21 cellular contexts compared by ENCODE assay signal in the genomic region with DNA sequence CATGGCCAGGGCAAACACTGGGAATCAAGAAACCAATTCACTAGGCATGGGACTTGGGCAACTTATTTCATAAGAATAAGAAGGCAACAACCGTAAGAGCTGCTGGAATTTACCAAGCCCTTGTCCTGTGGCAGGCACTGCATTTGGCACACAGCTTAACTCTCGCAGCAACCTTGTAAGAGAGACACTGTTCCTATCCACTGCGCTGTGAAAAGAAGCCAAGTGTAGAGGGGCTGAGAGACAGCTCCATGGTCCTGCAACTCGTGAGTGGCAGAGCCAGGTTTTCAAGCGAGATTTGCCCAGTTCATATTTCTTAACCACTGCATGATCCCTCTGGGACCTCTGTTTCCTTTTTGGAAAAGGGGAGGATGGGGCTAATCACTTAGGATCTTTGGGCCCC.
A peak's percentile ranks its signal among the peaks of the same experiment; 100 is the strongest.
DNase-seq lines count a peak whose midpoint lies in the region; TF ChIP-seq lines count a peak whose summit lies in the region.
"Had no signal": no experiment of that assay in that cellular context is flagged by ENCODE, and none has a peak within 500 bp of the region (broad histone marks: within the 10 kb centered on the region; RNA-seq: fewer than 3 reads in every experiment).

No MANE protein-coding gene starts in this region.

- TF ChIP-seq CTCF in fibroblast of pulmonary artery (IDR thresholded peaks at IDR 0.05; ENCODE audit: low read length, missing control alignments) (no peak), osteocyte (IDR thresholded peaks at IDR 0.05) (no peak), Peyer's patch (IDR thresholded peaks at IDR 0.05) (no peak)

- H3K27ac Mint-ChIP-seq in osteocyte (ENCODE audit: unreplicated experiment): peak overlapping the region; percentile 97
- H3K27ac Mint-ChIP-seq in activated naive CD4-positive, alpha-beta T cell treated with anti-CD3 and anti-CD28 coated beads, Interleukin-2, amount 10 ng/mL, durations not matched to agents 7 days and 5 days: no peak overlapping the region
- H3K27ac Mint-ChIP-seq: activated naive CD4-positive, alpha-beta T cell treated with anti-CD3 and anti-CD28 coated beads, Interleukin-2, amount 50 U/mL, for 24 hours; naive B cell had no signal

- peaks cover 0 to 14% (median 0%) of the 10 kb centered on the region in 11 experiments; a peak in 4 of 22 replicates for H3K36me3 ChIP-seq in BLaER1 treated with 17β-estradiol and CSF1 and Interleukin-3, amounts not matched to agents 10 nM and 100 nM
- H3K36me3 ChIP-seq in Peyer's patch: no peaks in the 10 kb centered on the region
- H3K36me3 ChIP-seq: breast epithelium, HAP-1, uterus had no signal

- H3K27me3 Mint-ChIP-seq in osteocyte (ENCODE audit: unreplicated experiment): no peaks in the 10 kb centered on the region
- H3K27me3 Mint-ChIP-seq in activated naive CD4-positive, alpha-beta T cell treated with anti-CD3 and anti-CD28 coated beads, Interleukin-2, amount 10 ng/mL, durations not matched to agents 7 days and 5 days: peaks cover 3% of the 10 kb centered on the region
- H3K27me3 Mint-ChIP-seq: activated naive CD4-positive, alpha-beta T cell treated with anti-CD3 and anti-CD28 coated beads, Interleukin-2, amount 50 U/mL, for 24 hours had no signal

- H3K9me3 ChIP-seq in BLaER1 treated with 17β-estradiol and CSF1 and Interleukin-3, amounts not matched to agents 10 nM and 100 nM (replicated peaks in 1 of 11): peaks cover 0 to 9% (median 0%) of the 10 kb centered on the region in 11 experiments; a peak in 2 of 22 replicates
- no peaks in the 10 kb centered on the region for H3K9me3 ChIP-seq in Peyer's patch
- H3K9me3 ChIP-seq: breast epithelium, HAP-1, SK-N-SH, uterus had no signal

- no peaks in the 10 kb centered on the region for H4K20me1 ChIP-seq in BLaER1 treated with 17β-estradiol and CSF1 and Interleukin-3, amounts not matched to agents 10 nM and 100 nM

- H3K4me1 Mint-ChIP-seq in osteocyte (ENCODE audit: unreplicated experiment): peaks cover 73% of the 10 kb centered on the region
- no peaks in the 10 kb centered on the region for H3K4me1 Mint-ChIP-seq in activated naive CD4-positive, alpha-beta T cell treated with anti-CD3 and anti-CD28 coated beads, Interleukin-2, amount 10 ng/mL, durations not matched to agents 7 days and 5 days
- H3K4me1 Mint-ChIP-seq: activated naive CD4-positive, alpha-beta T cell treated with anti-CD3 and anti-CD28 coated beads, Interleukin-2, amount 50 U/mL, for 24 hours; naive B cell had no signal

- peak overlapping the region in 1 of 11 experiments; percentile 8; a peak in 1 of 22 replicates for H3K9ac ChIP-seq in BLaER1 treated with 17β-estradiol and CSF1 and Interleukin-3, amounts not matched to agents 10 nM and 100 nM
- H3K9ac ChIP-seq: SK-N-SH had no signal

- peaks cover 23 to 72% (median 52%) of the 10 kb centered on the region in 10 experiments for H3K4me1 ChIP-seq in BLaER1 treated with 17β-estradiol and CSF1 and Interleukin-3, amounts not matched to agents 10 nM and 100 nM
- no peaks in the 10 kb centered on the region for H3K4me1 ChIP-seq in Peyer's patch
- H3K4me1 ChIP-seq: breast epithelium, HAP-1, uterus had no signal

- H3K36me3 Mint-ChIP-seq in osteocyte (ENCODE audit: unreplicated experiment): no peaks in the 10 kb centered on the region
- no peaks in the 10 kb centered on the region for H3K36me3 Mint-ChIP-seq in activated naive CD4-positive, alpha-beta T cell treated with anti-CD3 and anti-CD28 coated beads, Interleukin-2, amount 10 ng/mL, durations not matched to agents 7 days and 5 days
- H3K36me3 Mint-ChIP-seq: activated naive CD4-positive, alpha-beta T cell treated with anti-CD3 and anti-CD28 coated beads, Interleukin-2, amount 50 U/mL, for 24 hours; naive B cell had no signal

- H3K27ac ChIP-seq in BLaER1 treated with 17β-estradiol and CSF1 and Interleukin-3, amounts not matched to agents 10 nM and 100 nM: peak overlapping the region in 8 of 11 experiments; percentile 9 to 43 (median 34); a peak in 11 of 22 replicates
- H3K27ac ChIP-seq in substantia nigra (ENCODE audit: low read depth, low read length, poor library complexity, severe bottlenecking) (no peak overlapping the region), Peyer's patch (no peak overlapping the region)
- H3K27ac ChIP-seq: breast epithelium, uterus had no signal

- H3K4me2 ChIP-seq in BLaER1 treated with 17β-estradiol and CSF1 and Interleukin-3, amounts not matched to agents 10 nM and 100 nM: peak overlapping the region; percentile 58 to 87 (median 73)
- H3K4me2 ChIP-seq: SK-N-SH had no signal

- H3K4me3 Mint-ChIP-seq in osteocyte (ENCODE audit: unreplicated experiment): no peak overlapping the region
- no peak overlapping the region for H3K4me3 Mint-ChIP-seq in activated naive CD4-positive, alpha-beta T cell treated with anti-CD3 and anti-CD28 coated beads, Interleukin-2, amount 10 ng/mL, durations not matched to agents 7 days and 5 days
- H3K4me3 Mint-ChIP-seq: activated naive CD4-positive, alpha-beta T cell treated with anti-CD3 and anti-CD28 coated beads, Interleukin-2, amount 50 U/mL, for 24 hours; naive B cell had no signal

- H3K9me3 Mint-ChIP-seq in osteocyte (ENCODE audit: unreplicated experiment): peaks cover 3% of the 10 kb centered on the region
- H3K9me3 Mint-ChIP-seq in activated naive CD4-positive, alpha-beta T cell treated with anti-CD3 and anti-CD28 coated beads, Interleukin-2, amount 10 ng/mL, durations not matched to agents 7 days and 5 days: no peaks in the 10 kb centered on the region
- H3K9me3 Mint-ChIP-seq: activated naive CD4-positive, alpha-beta T cell treated with anti-CD3 and anti-CD28 coated beads, Interleukin-2, amount 50 U/mL, for 24 hours had no signal

- no peak for TF ChIP-seq POLR2A in Peyer's patch (IDR thresholded peaks at IDR 0.05)

- no peaks in the 10 kb centered on the region for H3K27me3 ChIP-seq in BLaER1 treated with 17β-estradiol and CSF1 and Interleukin-3, amounts not matched to agents 10 nM and 100 nM
- H3K27me3 ChIP-seq in Peyer's patch: no peaks in the 10 kb centered on the region
- H3K27me3 ChIP-seq: breast epithelium, uterus had no signal

- CTCF ChIA-PET in activated naive CD4-positive, alpha-beta T cell treated with anti-CD3 and anti-CD28 coated beads, Interleukin-2, amount 10 ng/mL, durations not matched to agents 7 days and 5 days (lab: Charles Lee): no interaction called here

- DNase-seq in RPMI7951 (ENCODE audit: low read depth) (peak; percentile 47), fibroblast of pulmonary artery (ENCODE audit: low read depth) (peak; percentile 39), osteocyte (ENCODE audit: extremely low spot score, unreplicated experiment) (no peak), substantia nigra (lab: John Stamatoyannopoulos, UW) (no peak), CD1c-positive myeloid dendritic cell (ENCODE audit: extremely low spot score) (no peak), Peyer's patch (no peak)
- DNase-seq in activated naive CD4-positive, alpha-beta T cell treated with anti-CD3 and anti-CD28 coated beads, Interleukin-2, amount 10 ng/mL, durations not matched to agents 7 days and 5 days: no peak
- DNase-seq: activated CD4-positive, alpha-beta T cell treated with anti-CD3 and anti-CD28 coated beads for 48 hours; Caco-2; GF-D8; naive B cell; NCI-H2029 treated with DMSO at 0.1 percent for 48 hours; NCI-H510A; posterior cingulate gyrus; SK-N-SH; stimulated activated naive CD8-positive, alpha-beta T cell treated with anti-CD3 and anti-CD28 coated beads, Interleukin-15, Interleukin-2, amounts not matched to agents 100 U/mL and 50 U/mL, for 24 hours; uterus had no signal

- H3K4me3 ChIP-seq in BLaER1 treated with 17β-estradiol and CSF1 and Interleukin-3, amounts not matched to agents 10 nM and 100 nM: peak overlapping the region in 1 of 10 experiments; percentile 17; a peak in 1 of 20 replicates
- H3K4me3 ChIP-seq in fibroblast of pulmonary artery (replicated peaks; ENCODE audit: low read depth, low read length) (no peak overlapping the region), Peyer's patch (no peak overlapping the region)
- H3K4me3 ChIP-seq: breast epithelium, HAP-1, uterus had no signal

Comparison
In these comparisons a context has a peak if more than half of its experiments do, and no peak if none do; other contexts are left out.
1. H3K27ac ChIP-seq: peak in BLaER1 treated with 17β-estradiol and CSF1 and Interleukin-3, amounts not matched to agents 10 nM and 100 nM (8 of 11); none in substantia nigra (single experiment) and Peyer's patch (0 of 4).
2. DNase-seq: peak in RPMI7951 (single experiment) and fibroblast of pulmonary artery (single experiment); none in osteocyte (single experiment), substantia nigra (0 of 49), activated naive CD4-positive, alpha-beta T cell treated with anti-CD3 and anti-CD28 coated beads, Interleukin-2, amount 10 ng/mL, durations not matched to agents 7 days and 5 days (single experiment), CD1c-positive myeloid dendritic cell (single experiment) and Peyer's patch (0 of 3).